Comparison of ENCODE assay signal across 16 cellular contexts in genomic region chr2:170996316-170996715, GRCh38.
"Had no signal": no experiment of that assay in that cellular context is flagged by ENCODE, and none has a peak within 500 bp of the region (broad histone marks: within the 10 kb centered on the region; RNA-seq: fewer than 3 reads in every experiment).

No MANE protein-coding gene starts in this region.

- H3K9me3 ChIP-seq: pancreas, tibial artery had no signal

- H3K27ac Mint-ChIP-seq: activated CD4-positive, alpha-beta T cell treated with anti-CD3 and anti-CD28 coated beads, Interleukin-2, amount 10 ng/mL, durations not matched to agents 24 days and 14 days; activated CD8-positive, alpha-beta T cell treated with anti-CD3 and anti-CD28 coated beads, Interleukin-2, amount 10 ng/mL, durations not matched to agents 7 days and 5 days; immature natural killer cell; memory B cell had no signal

- H3K4me3 Mint-ChIP-seq: activated CD4-positive, alpha-beta T cell treated with anti-CD3 and anti-CD28 coated beads, Interleukin-2, amount 10 ng/mL, durations not matched to agents 24 days and 14 days; activated CD8-positive, alpha-beta T cell treated with anti-CD3 and anti-CD28 coated beads, Interleukin-2, amount 10 ng/mL, durations not matched to agents 7 days and 5 days; activated naive CD4-positive, alpha-beta T cell treated with anti-CD3 and anti-CD28 coated beads, Interleukin-2, amount 50 U/mL, for 24 hours; immature natural killer cell; memory B cell; naive thymus-derived CD8-positive, alpha-beta T cell had no signal

- H3K27me3 ChIP-seq: dorsolateral prefrontal cortex, pancreas, tibial artery had no signal

- H3K9me3 Mint-ChIP-seq: activated CD4-positive, alpha-beta T cell treated with anti-CD3 and anti-CD28 coated beads, Interleukin-2, amount 10 ng/mL, durations not matched to agents 24 days and 14 days; activated naive CD4-positive, alpha-beta T cell treated with anti-CD3 and anti-CD28 coated beads, Interleukin-2, amount 50 U/mL, for 24 hours; immature natural killer cell; memory B cell; naive thymus-derived CD8-positive, alpha-beta T cell had no signal

- H3K27me3 Mint-ChIP-seq: activated CD4-positive, alpha-beta T cell treated with anti-CD3 and anti-CD28 coated beads, Interleukin-2, amount 10 ng/mL, durations not matched to agents 24 days and 14 days; activated naive CD4-positive, alpha-beta T cell treated with anti-CD3 and anti-CD28 coated beads, Interleukin-2, amount 50 U/mL, for 24 hours; memory B cell; naive thymus-derived CD8-positive, alpha-beta T cell had no signal

- H3K4me1 Mint-ChIP-seq: immature natural killer cell, memory B cell had no signal

- H3K4me3 ChIP-seq: dorsolateral prefrontal cortex, pancreas, tibial artery had no signal

- H3K4me1 ChIP-seq: pancreas, tibial artery had no signal

- H3K27ac ChIP-seq: dorsolateral prefrontal cortex, epithelial cell of prostate, pancreas, tibial artery had no signal

- DNase-seq: activated CD8-positive, alpha-beta T cell treated with anti-CD3 and anti-CD28 coated beads, Interleukin-2, amount 10 ng/mL, durations not matched to agents 7 days and 5 days; activated effector memory CD4-positive, alpha-beta T cell treated with anti-CD3 and anti-CD28 coated beads, Interleukin-2, amount 50 U/mL, for 16 hours; activated T-cell treated with anti-CD3 and anti-CD28 coated beads, Interleukin-2, amount 50 U/mL, for 48 hours; amniotic stem cell; dorsolateral prefrontal cortex; immature natural killer cell; naive thymus-derived CD8-positive, alpha-beta T cell; pancreas; stimulated activated naive CD4-positive, alpha-beta T cell; T-helper 1 cell; T-helper 9 cell; tibial artery had no signal

- ATAC-seq: activated CD8-positive, alpha-beta T cell treated with anti-CD3 and anti-CD28 coated beads, Interleukin-2, amount 10 ng/mL, durations not matched to agents 7 days and 5 days; naive thymus-derived CD8-positive, alpha-beta T cell; pancreas had no signal
